19 cellular contexts compared by ENCODE assay signal in genomic region chr10:5462841-5463293, GRCh38. TPM values are rescaled to one million over a fixed set of nuclear protein-coding genes. Genes with fewer than 3 reads are reported as not detected.
DNase-seq lines count a peak whose midpoint lies in the region; TF ChIP-seq lines count a peak whose summit lies in the region.
"Had no signal": no experiment of that assay in that cellular context is flagged by ENCODE, and none has a peak within 500 bp of the region (broad histone marks: within the 10 kb centered on the region; RNA-seq: fewer than 3 reads in every experiment).

No MANE protein-coding gene starts in this region.

- WGBS in trophoblast cell (ENCODE audit: extremely low coverage, insufficient coverage, insufficient read length): no CpG with 5 or more reads among the region's 7 CpGs

- peaks cover 11% of the 10 kb centered on the region for H3K36me3 Mint-ChIP-seq in endothelial cell (ENCODE audit: low read depth, unreplicated experiment)

- H3K14ac ChIP-seq in trophoblast cell (ENCODE audit: low read length): peak overlapping the region; percentile 68

- H3K79me1 ChIP-seq in trophoblast cell (ENCODE audit: low read length): peaks cover 53% of the 10 kb centered on the region

- H3K27me3 ChIP-seq in trophoblast cell (ENCODE audit: insufficient read depth, low read length): no peaks in the 10 kb centered on the region
- H3K27me3 ChIP-seq in MG63: no peaks in the 10 kb centered on the region

- H3K27ac Mint-ChIP-seq in endothelial cell (ENCODE audit: unreplicated experiment): peak overlapping the region; percentile 90

- H3K4me1 Mint-ChIP-seq in endothelial cell (ENCODE audit: unreplicated experiment): peaks cover 50% of the 10 kb centered on the region

- H3K4me2 ChIP-seq in trophoblast cell (ENCODE audit: low read length): no peak overlapping the region
- H3K4me2 ChIP-seq: KMS-11, SK-N-SH had no signal

- H2BK12ac ChIP-seq in trophoblast cell (ENCODE audit: low read length): peak overlapping the region; percentile 87

- no peak overlapping the region for H3K23ac ChIP-seq in trophoblast cell (ENCODE audit: low read length)

- H4K8ac ChIP-seq in trophoblast cell (ENCODE audit: low read depth, low read length): peak overlapping the region; percentile 92

- peak overlapping the region; percentile 90 for H3K18ac ChIP-seq in trophoblast cell (ENCODE audit: low read length)

- H2BK5ac ChIP-seq in trophoblast cell (ENCODE audit: low read depth, low read length, poor library complexity): peak overlapping the region; percentile 98

- H3K9me3 Mint-ChIP-seq in endothelial cell (ENCODE audit: unreplicated experiment): no peaks in the 10 kb centered on the region

- peak overlapping the region; percentile 8 for H4K12ac ChIP-seq in trophoblast cell (ENCODE audit: low read depth, low read length)

- no peak overlapping the region for H3K9ac ChIP-seq in trophoblast cell (ENCODE audit: low read length)
- H3K9ac ChIP-seq: GM23248, KMS-11, SK-N-SH had no signal

- H3K4ac ChIP-seq in trophoblast cell (ENCODE audit: low read depth, low read length): peak overlapping the region; percentile 75

- DNase-seq in RWPE1 (ENCODE audit: low spot score): no peak
- DNase-seq in endothelial cell (ENCODE audit: low spot score): no peak
- DNase-seq in trophoblast cell: no peak
- no peak for DNase-seq in activated T-cell treated with anti-CD3 and anti-CD28 coated beads, Interleukin-2, amount 50 U/mL, for 1 hour
- DNase-seq in ecto neural progenitor cell (ENCODE audit: low spot score): no peak
- no peak for DNase-seq in MG63
- no peak for DNase-seq in NCI-H446 treated with DMSO at 0.1 percent for 48 hours (lab: John Stamatoyannopoulos, UW)
- DNase-seq: GDM1, MM.1S, NCI-H1092 treated with DMSO at 0.1 percent for 48 hours, NCI-H524, Right ventricle myocardium superior, SK-N-SH had no signal

- H3K36me3 ChIP-seq in trophoblast cell (ENCODE audit: control insufficient read depth in 1 of 2, insufficient read depth in 2 of 2, low read length in 2 of 2) (peaks cover 7 to 21% of the 10 kb centered on the region in 2 experiments), MG63 (peaks cover 18% of the 10 kb centered on the region)

- TF ChIP-seq CTCF in 22Rv1 (IDR thresholded peaks at IDR 0.05) (no peak), RWPE1 (conservative IDR thresholded peaks at IDR 0.05; ENCODE audit: low read depth) (no peak), endothelial cell (IDR thresholded peaks at IDR 0.05; ENCODE audit: unreplicated experiment) (no peak)

- peaks cover 16% of the 10 kb centered on the region for H3K79me2 ChIP-seq in trophoblast cell (ENCODE audit: control insufficient read depth, insufficient read depth, low read length, poor library complexity)

- H3K4me3 ChIP-seq in trophoblast cell (ENCODE audit: low read depth, low read length) (no peak overlapping the region), MG63 (no peak overlapping the region)
- H3K4me3 ChIP-seq: GM12878, GM23248 had no signal

- peaks cover 8% of the 10 kb centered on the region for H3K27me3 Mint-ChIP-seq in endothelial cell (ENCODE audit: unreplicated experiment)

- no peak overlapping the region for H3K4me3 Mint-ChIP-seq in endothelial cell (ENCODE audit: unreplicated experiment)

- H2BK120ac ChIP-seq in trophoblast cell (ENCODE audit: insufficient read depth, low read length, poor library complexity): peak overlapping the region; percentile 96

- H4K91ac ChIP-seq in trophoblast cell (ENCODE audit: low read depth, low read length): peak overlapping the region; percentile 98

- peak overlapping the region; percentile 85 for H3K27ac ChIP-seq in 22Rv1
- peak overlapping the region; percentile 63 for H3K27ac ChIP-seq in RWPE1
- H3K27ac ChIP-seq in trophoblast cell (ENCODE audit: low read depth, low read length): peak overlapping the region; percentile 93
- H3K27ac ChIP-seq: GM23248, KMS-11 had no signal

- peak overlapping the region; percentile 66 for H2AK5ac ChIP-seq in trophoblast cell (ENCODE audit: low read length)

- CTCF ChIA-PET in RWPE1 (lab: Yijun Ruan, JAX): no interaction called here

- H3K9me3 ChIP-seq in trophoblast cell (ENCODE audit: insufficient read depth, low read depth, low read length) (no peaks in the 10 kb centered on the region), MG63 (no peaks in the 10 kb centered on the region)
- H3K9me3 ChIP-seq: SK-N-SH had no signal

- H3K4me1 ChIP-seq in trophoblast cell (ENCODE audit: control insufficient read depth in 1 of 2, insufficient read depth in 2 of 2, low read length in 2 of 2): peaks cover 34 to 43% of the 10 kb centered on the region in 2 experiments

- POLR2A ChIA-PET in RWPE1 (lab: Yijun Ruan, JAX; ENCODE audit: low non-redundant PET): no interaction called here

- H2AFZ ChIP-seq in trophoblast cell (ENCODE audit: insufficient read depth, low read length, poor library complexity): peak overlapping the region; percentile 42
- H2AFZ ChIP-seq: GM23248 had no signal

RNA-seq across cellular contexts. Expression of gene CALML5, which starts 36.5 kb away (rescaled TPM):
- not detected for total RNA-seq in endothelial cell (ENCODE audit: unreplicated experiment)
- 0.07 and 0.14 TPM in 2 replicates for polyA plus RNA-seq in trophoblast cell (2013)
- total RNA-seq in MG63 (2014; rRNA removed; shearing (Covaris generic); ENCODE audit: low replicate concordance): not detected in 2 replicates
- total RNA-seq: A172, GM12878, GM23248, Right ventricle myocardium superior had no signal
- polyA plus RNA-seq: BJ, GM12878, GM23248, SK-N-SH had no signal

RNA-seq across cellular contexts. Expression of gene NET1, which starts 50.5 kb away (rescaled TPM):
- 57.7 TPM for total RNA-seq in endothelial cell (ENCODE audit: unreplicated experiment)
- 234 and 252 TPM in 2 replicates for polyA plus RNA-seq in trophoblast cell (2013)
- total RNA-seq in MG63 (2014; rRNA removed; shearing (Covaris generic); ENCODE audit: low replicate concordance): 9.3 and 18.4 TPM in 2 replicates

RNA-seq across cellular contexts. Expression of gene TUBAL3, which starts 58.2 kb away (rescaled TPM):
- not detected for total RNA-seq in endothelial cell (ENCODE audit: unreplicated experiment)
- 0.67 and 0.74 TPM in 2 replicates for polyA plus RNA-seq in trophoblast cell (2013)
- total RNA-seq in MG63 (2014; rRNA removed; shearing (Covaris generic); ENCODE audit: low replicate concordance): not detected in 2 replicates
- total RNA-seq: A172, GM12878, GM23248 had no signal
- polyA plus RNA-seq: BJ, GM23248, SK-N-SH had no signal
